ENCODE assay signal across 1 cellular context in genomic region chr10:111475720-111476119, GRCh38.
TF ChIP-seq lines count a peak whose summit lies in the region.

No MANE protein-coding gene starts in this region.

TF ChIP-seq in HepG2, 621 proteins besides CTCF, POLR2A, EP300 and RAD21 (continued from another document and continues in another):
- TF ChIP-seq ZBTB10 (CRISPR knock-in tag; IDR thresholded peaks at IDR 0.05; ENCODE audit: borderline replicate concordance) (0 out of 2 replicates have a peak, but pooled peaks have one; percentile 16), MAFK (conservative IDR thresholded peaks at IDR 0.05 in 1 of 2, IDR thresholded peaks at IDR 0.05 in 1 of 2; ENCODE audit: low read length in 2 of 2) (no peak), TBL1XR1 (IDR thresholded peaks at IDR 0.05; ENCODE audit: borderline replicate concordance, low read length, partially characterized antibody) (peak; percentile 50), CERS6 (CRISPR knock-in tag; IDR thresholded peaks at IDR 0.05) (no peak), ZNF512 (CRISPR knock-in tag; IDR thresholded peaks at IDR 0.05) (no peak), ZBTB34 (CRISPR knock-in tag; IDR thresholded peaks at IDR 0.05) (no peak), NFE2L1 (CRISPR knock-in tag; IDR thresholded peaks at IDR 0.05; ENCODE audit: borderline replicate concordance) (no peak), TSC22D2 (CRISPR knock-in tag; IDR thresholded peaks at IDR 0.05; ENCODE audit: borderline replicate concordance) (no peak), NFE2L2 (IDR thresholded peaks at IDR 0.05; ENCODE audit: low read length) (no peak), PRMT3 (CRISPR knock-in tag; IDR thresholded peaks at IDR 0.05; ENCODE audit: borderline replicate concordance, low read depth) (no peak), RFX3 (CRISPR knock-in tag; IDR thresholded peaks at IDR 0.05) (no peak), MATR3 (CRISPR knock-in tag; IDR thresholded peaks at IDR 0.05) (no peak), ZNF563 (CRISPR knock-in tag; IDR thresholded peaks at IDR 0.05) (no peak), CSRNP2 (CRISPR knock-in tag; conservative IDR thresholded peaks at IDR 0.05; ENCODE audit: low read depth) (no peak), NBN (conservative IDR thresholded peaks at IDR 0.05) (no peak), ZNF609 (CRISPR knock-in tag; IDR thresholded peaks at IDR 0.05; ENCODE audit: borderline replicate concordance) (no peak), ZNF501 (CRISPR knock-in tag; IDR thresholded peaks at IDR 0.05) (no peak), ZNF235 (CRISPR knock-in tag; IDR thresholded peaks at IDR 0.05; ENCODE audit: borderline replicate concordance) (no peak), ZNF207 (IDR thresholded peaks at IDR 0.05; ENCODE audit: borderline replicate concordance) (no peak), KIAA2018 (CRISPR knock-in tag; IDR thresholded peaks at IDR 0.05; ENCODE audit: borderline replicate concordance) (no peak), NPAS2 (CRISPR knock-in tag; IDR thresholded peaks at IDR 0.05; ENCODE audit: borderline replicate concordance) (no peak), PHF21A (CRISPR knock-in tag; IDR thresholded peaks at IDR 0.05) (peak; percentile 75), RAD51 (IDR thresholded peaks at IDR 0.05; ENCODE audit: borderline replicate concordance) (no peak), ZNF616 (CRISPR knock-in tag; IDR thresholded peaks at IDR 0.05; ENCODE audit: low read depth) (no peak), SP140L (CRISPR knock-in tag; IDR thresholded peaks at IDR 0.05; ENCODE audit: borderline replicate concordance) (peak; percentile 76; the same call in 1 of the 2 replicates), ZNF160 (CRISPR knock-in tag; IDR thresholded peaks at IDR 0.05) (peak; percentile 62; the same call in 1 of the 2 replicates), CAMTA2 (CRISPR knock-in tag; IDR thresholded peaks at IDR 0.05; ENCODE audit: borderline replicate concordance) (no peak), PBX2 (CRISPR knock-in tag; IDR thresholded peaks at IDR 0.05) (no peak), AGO1 (IDR thresholded peaks at IDR 0.05; ENCODE audit: low read depth, low read length, poor library complexity, severe bottlenecking) (no peak), FOXO4 (CRISPR knock-in tag; conservative IDR thresholded peaks at IDR 0.05) (no peak), JUND (CRISPR knock-in tag; IDR thresholded peaks at IDR 0.05) (no peak), XBP1 (CRISPR knock-in tag; IDR thresholded peaks at IDR 0.05) (no peak)
